Comparison of ENCODE assay signal across 8 cellular contexts in the genomic region with DNA sequence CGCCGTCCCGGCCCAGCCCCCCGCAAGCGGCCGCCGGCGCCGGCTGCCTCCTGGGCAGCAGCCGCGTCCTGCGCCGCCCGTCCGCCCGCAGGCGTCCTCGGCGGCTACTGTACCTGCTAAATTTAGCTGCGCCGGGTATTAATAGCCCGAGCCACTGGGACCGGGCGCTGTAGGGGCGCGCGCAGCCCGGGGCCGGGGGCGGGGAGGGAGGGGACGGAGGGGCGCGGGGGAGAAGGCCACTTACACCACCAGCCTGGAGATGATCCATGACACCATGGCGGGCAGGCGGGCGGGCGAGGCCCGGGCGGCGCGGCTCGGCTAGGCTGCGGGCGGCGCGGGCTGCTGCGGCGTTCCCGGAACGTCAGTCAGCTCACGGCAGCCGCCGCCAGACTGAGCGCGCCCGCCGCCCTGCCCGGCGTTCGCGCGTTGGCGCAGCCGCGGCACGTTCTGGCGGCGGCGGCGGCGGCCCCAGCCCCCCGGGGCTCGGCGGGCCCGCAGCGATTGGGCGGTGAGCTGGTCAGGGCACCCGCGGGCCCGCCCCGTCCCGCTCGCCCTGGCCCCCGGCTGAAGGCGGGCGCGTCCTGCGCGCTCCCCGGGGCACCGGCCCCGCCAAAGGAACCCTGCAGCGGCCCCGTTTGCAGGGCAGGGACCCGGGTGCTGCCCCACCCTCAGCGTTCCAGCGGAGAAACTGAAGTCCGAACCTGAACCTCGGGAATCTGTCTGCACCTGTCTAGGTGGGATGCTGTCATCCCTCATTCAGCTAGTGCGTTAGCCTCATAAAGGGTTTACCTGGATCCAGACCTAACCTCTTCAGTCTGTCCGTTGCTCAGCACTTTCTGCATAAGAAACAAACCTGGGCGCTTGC. TPM values are rescaled to one million over a fixed set of nuclear protein-coding genes. Genes with fewer than 3 reads are reported as not detected.
DNase-seq lines count a peak whose midpoint lies in the region; ATAC-seq and TF ChIP-seq lines count a peak whose summit lies in the region.

A gene with protein sequence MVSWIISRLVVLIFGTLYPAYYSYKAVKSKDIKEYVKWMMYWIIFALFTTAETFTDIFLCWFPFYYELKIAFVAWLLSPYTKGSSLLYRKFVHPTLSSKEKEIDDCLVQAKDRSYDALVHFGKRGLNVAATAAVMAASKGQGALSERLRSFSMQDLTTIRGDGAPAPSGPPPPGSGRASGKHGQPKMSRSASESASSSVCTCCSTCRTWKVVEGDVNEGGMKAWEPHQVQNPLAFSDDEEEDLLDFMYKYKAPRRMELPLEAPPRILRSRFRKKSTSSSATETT (minus strand): TSS at position 392 of the 865 bp plus-strand sequence. CDS start 116 bp downstream, at position 276.

- H3K36me3 ChIP-seq in adrenal gland (replicated peaks in 1 of 2) (no peaks in the 10 kb centered on the region), iPS DF 6.9 (ENCODE audit: control insufficient read depth, insufficient read depth, low read length) (no peaks in the 10 kb centered on the region), gastrocnemius medialis (no peaks in the 10 kb centered on the region)

- DNase-seq in NCI-H1417 (lab: John Stamatoyannopoulos, UW) (peak in 2 of 3 experiments; percentile 51 to 53), NCI-H1417 treated with DMSO at 0.1 percent for 48 hours (lab: John Stamatoyannopoulos, UW) (no peak), NCI-H1048 (lab: John Stamatoyannopoulos, UW) (peak; percentile 13), adrenal gland (peak in 5 of 7 donors; percentile 11 to 48 (median 23)), iPS DF 6.9 (ENCODE audit: low read depth, low spot score) (no peak), gastrocnemius medialis (peak; percentile 31 to 64)

- intact Hi-C loops in adrenal gland (cut with DNase I): no loop called here
- intact Hi-C loops in gastrocnemius medialis (cut with DNase I; ENCODE audit: low total_unique reads): no loop called here

- ATAC-seq in gastrocnemius medialis: peak; percentile 90
- no peak for ATAC-seq in HG03135 (IDR thresholded peaks at IDR 0.05; ENCODE audit: unreplicated experiment)
- no peak for ATAC-seq in GM21381 (IDR thresholded peaks at IDR 0.05; ENCODE audit: unreplicated experiment)

- TF ChIP-seq CTCF in adrenal gland (IDR thresholded peaks at IDR 0.05) (no peak), gastrocnemius medialis (IDR thresholded peaks at IDR 0.05 in 4 of 5, conservative IDR thresholded peaks at IDR 0.05 in 1 of 5) (no peak)

- H3K4me1 ChIP-seq in adrenal gland (replicated peaks in 1 of 2): peaks cover 0 to 5% of the 10 kb centered on the region in 2 donors
- peaks cover 2% of the 10 kb centered on the region; the same call in 1 of the 2 replicates for H3K4me1 ChIP-seq in iPS DF 6.9 (ENCODE audit: control insufficient read depth, insufficient read depth, low read length)
- peaks cover 16 to 21% of the 10 kb centered on the region in 2 donors for H3K4me1 ChIP-seq in gastrocnemius medialis

- H3K9me3 ChIP-seq in adrenal gland (replicated peaks in 1 of 3): no peaks in the 10 kb centered on the region
- no peaks in the 10 kb centered on the region for H3K9me3 ChIP-seq in iPS DF 6.9 (ENCODE audit: control insufficient read depth, insufficient read depth, low read length)
- H3K9me3 ChIP-seq in gastrocnemius medialis: no peaks in the 10 kb centered on the region

- H3K4me3 ChIP-seq in adrenal gland (peak within 1 kb of the TSS in 2 of 4 donors; percentile 3 to 71), iPS DF 6.9 (ENCODE audit: low read length) (peak within 1 kb of the TSS; percentile 49), gastrocnemius medialis (peak within 1 kb of the TSS; percentile 57 to 66 (median 64))

- in situ Hi-C loops in gastrocnemius medialis (cut with MboI; ENCODE audit: low sequenced_read_pairs in 4 of 4): no loop called here

- H3K27me3 ChIP-seq in adrenal gland (peaks cover 5% of the 10 kb centered on the region), iPS DF 6.9 (ENCODE audit: control insufficient read depth, insufficient read depth, low read length) (peaks cover 36% of the 10 kb centered on the region), gastrocnemius medialis (no peaks in the 10 kb centered on the region)

- WGBS in adrenal gland, 4 donors: 1 to 10% (median 3%) methylated on average over 4 to 102 of the region's 102 CpGs
- no CpG with 5 or more reads among the region's 102 CpGs for WGBS in iPS DF 6.9 (ENCODE audit: insufficient coverage, insufficient read length)

- TF ChIP-seq POLR2A in adrenal gland (IDR thresholded peaks at IDR 0.05) (no peak), gastrocnemius medialis (IDR thresholded peaks at IDR 0.05) (peak; percentile 58 to 60)

- no peak within 1 kb of the TSS for H3K27ac ChIP-seq in adrenal gland
- H3K27ac ChIP-seq in iPS DF 6.9 (ENCODE audit: low read length): no peak within 1 kb of the TSS
- H3K27ac ChIP-seq in gastrocnemius medialis: peak within 1 kb of the TSS; percentile 70 to 88 (median 76)

RNA-seq across cellular contexts. Expression of the gene that starts here (rescaled TPM):
- total RNA-seq in adrenal gland (1 to 10 TPM in 7 of 8 donors, under 1 TPM in 1; 0.36 to 5.8 (median 3.1) TPM), gastrocnemius medialis (10 to 100 TPM in 1 of 4 donors, 1 to 10 TPM in 3; 4.2 to 16.0 (median 6.3) TPM)
- 1 to 10 TPM; 1.7 to 4.9 (median 2.1) TPM for polyA plus RNA-seq in adrenal gland

Comparison
In these comparisons a context has a peak if more than half of its experiments do, and no peak if none do; other contexts are left out.
1. DNase-seq: peak in NCI-H1417 (2 of 3), NCI-H1048 (single experiment), adrenal gland (5 of 7) and gastrocnemius medialis (2 of 2); none in NCI-H1417 treated with DMSO at 0.1 percent for 48 hours (single experiment) and iPS DF 6.9 (single experiment).
2. H3K27ac ChIP-seq: peak in gastrocnemius medialis (4 of 4); none in adrenal gland (0 of 5) and iPS DF 6.9 (single experiment).
3. POLR2A ChIP-seq: peak in gastrocnemius medialis (2 of 2); none in adrenal gland (0 of 2).
4. ATAC-seq: peak in gastrocnemius medialis (2 of 2); none in HG03135 (single experiment) and GM21381 (single experiment).